In genomic region chr6:154169193-154169847, GRCh38 we compare ENCODE assay signal across 12 cellular contexts.
A peak's percentile ranks its signal among the peaks of the same experiment; 100 is the strongest.
DNase-seq lines count a peak whose midpoint lies in the region; ATAC-seq and TF ChIP-seq lines count a peak whose summit lies in the region.
"Had no signal": no experiment of that assay in that cellular context is flagged by ENCODE, and none has a peak within 500 bp of the region (broad histone marks: within the 10 kb centered on the region; RNA-seq: fewer than 3 reads in every experiment).

No MANE protein-coding gene starts in this region.

- no peak overlapping the region for H3K4me3 ChIP-seq in esophagus muscularis mucosa
- H3K4me3 ChIP-seq: right lobe of liver, SJSA1 had no signal

- H3K36me3 ChIP-seq in esophagus muscularis mucosa, result no peaks in the 10 kb centered on the region
- H3K36me3 ChIP-seq: BE2C, right lobe of liver, SJSA1 had no signal

- H3K27ac ChIP-seq in esophagus muscularis mucosa (replicated peaks in 1 of 4), result no peak overlapping the region
- H3K27ac ChIP-seq: right lobe of liver, SJSA1 had no signal

- peaks cover 0 to 13% (median 5%) of the 10 kb centered on the region in 4 donors for H3K4me1 ChIP-seq in esophagus muscularis mucosa
- H3K4me1 ChIP-seq: BE2C, SJSA1 had no signal

- H3K4me3 Mint-ChIP-seq in type B pancreatic cell (no peak overlapping the region), osteocyte (ENCODE audit: unreplicated experiment) (no peak overlapping the region)
- H3K4me3 Mint-ChIP-seq: brain had no signal

- intact Hi-C loops in esophagus muscularis mucosa (cut with DNase I), result no loop called here

- WGBS in esophagus muscularis mucosa, result 79% methylated on average over 5 of the region's 5 CpGs

- TF ChIP-seq EP300 in esophagus muscularis mucosa (IDR thresholded peaks at IDR 0.05), result no peak

- H3K9me3 Mint-ChIP-seq in type B pancreatic cell (peaks cover 9% of the 10 kb centered on the region), osteocyte (ENCODE audit: unreplicated experiment) (peaks cover 10% of the 10 kb centered on the region)

- no peak for TF ChIP-seq POLR2A in esophagus muscularis mucosa (IDR thresholded peaks at IDR 0.05; ENCODE audit: low read depth)

- no peaks in the 10 kb centered on the region for H3K36me3 Mint-ChIP-seq in type B pancreatic cell
- no peaks in the 10 kb centered on the region for H3K36me3 Mint-ChIP-seq in osteocyte (ENCODE audit: unreplicated experiment)

- H3K4me1 Mint-ChIP-seq in type B pancreatic cell (ENCODE audit: unreplicated experiment), result no peaks in the 10 kb centered on the region
- no peaks in the 10 kb centered on the region for H3K4me1 Mint-ChIP-seq in osteocyte (ENCODE audit: unreplicated experiment)
- H3K4me1 Mint-ChIP-seq: brain had no signal

- no peak for ATAC-seq in GM21360 (IDR thresholded peaks at IDR 0.05; ENCODE audit: unreplicated experiment)
- ATAC-seq: right lobe of liver had no signal

- DNase-seq in AML-193 (lab: John Stamatoyannopoulos, UW), result peak; percentile 99
- peak; percentile 28 for DNase-seq in GDM1 (lab: John Stamatoyannopoulos, UW)
- DNase-seq in SIG-M5 (lab: John Stamatoyannopoulos, UW), result peak; percentile 70
- peak; percentile 77 for DNase-seq in esophagus muscularis mucosa (ENCODE audit: extremely low spot score)
- no peak for DNase-seq in type B pancreatic cell (ENCODE audit: extremely low spot score, unreplicated experiment)
- DNase-seq in GM20000 (ENCODE audit: low spot score), result no peak
- no peak for DNase-seq in osteocyte (ENCODE audit: extremely low spot score, unreplicated experiment)
- DNase-seq: BE2C, right lobe of liver had no signal

- TF ChIP-seq CTCF in esophagus muscularis mucosa (IDR thresholded peaks at IDR 0.05) (no peak), type B pancreatic cell (conservative IDR thresholded peaks at IDR 0.05) (no peak), GM20000 (IDR thresholded peaks at IDR 0.05; ENCODE audit: extremely low read depth, missing control alignments) (no peak), osteocyte (IDR thresholded peaks at IDR 0.05) (no peak)

- no peaks in the 10 kb centered on the region for H3K9me3 ChIP-seq in esophagus muscularis mucosa
- H3K9me3 ChIP-seq: BE2C, right lobe of liver, SJSA1 had no signal

- no peaks in the 10 kb centered on the region for H3K27me3 ChIP-seq in esophagus muscularis mucosa
- H3K27me3 ChIP-seq: BE2C, right lobe of liver, SJSA1 had no signal

- H3K27me3 Mint-ChIP-seq in type B pancreatic cell, result no peaks in the 10 kb centered on the region
- no peaks in the 10 kb centered on the region for H3K27me3 Mint-ChIP-seq in osteocyte (ENCODE audit: unreplicated experiment)

- H3K27ac Mint-ChIP-seq in type B pancreatic cell, result no peak overlapping the region
- no peak overlapping the region for H3K27ac Mint-ChIP-seq in osteocyte (ENCODE audit: unreplicated experiment)
- H3K27ac Mint-ChIP-seq: brain had no signal

Comparison
In these comparisons a context has a peak if more than half of its experiments do, and no peak if none do; other contexts are left out.
1. DNase-seq: peak in AML-193 (2 of 2), GDM1 (single experiment), SIG-M5 (single experiment) and esophagus muscularis mucosa (single experiment); none in type B pancreatic cell (single experiment), GM20000 (single experiment) and osteocyte (single experiment).